ENCODE assay signal across 24 cellular contexts in the genomic region with DNA sequence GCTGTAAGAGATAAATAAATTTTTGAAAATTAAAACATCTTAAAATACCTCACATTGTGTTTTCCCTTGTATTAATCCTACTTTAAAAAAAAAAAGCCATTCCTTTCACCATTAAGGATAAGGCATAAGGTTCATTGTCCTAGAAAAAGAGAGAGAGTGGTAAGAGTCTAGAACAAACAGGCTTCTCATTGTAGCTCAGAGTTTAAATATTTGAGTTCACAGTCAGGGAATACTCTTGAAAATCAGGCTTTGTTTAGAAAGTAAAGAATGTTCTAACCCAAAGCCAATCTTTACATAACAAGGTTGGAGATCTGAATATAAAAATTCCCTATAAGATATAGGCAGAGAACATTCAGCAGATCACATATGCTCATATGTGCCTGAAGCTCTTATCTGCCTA. TPM values are rescaled to one million over a fixed set of nuclear protein-coding genes. Genes with fewer than 3 reads are reported as not detected.
DNase-seq lines count a peak whose midpoint lies in the region; ATAC-seq, FAIRE-seq and TF ChIP-seq lines count a peak whose summit lies in the region.
"Had no signal": no experiment of that assay in that cellular context is flagged by ENCODE, and none has a peak within 500 bp of the region (broad histone marks: within the 10 kb centered on the region; RNA-seq: fewer than 3 reads in every experiment).

No MANE protein-coding gene starts in this region.

- H3K9ac ChIP-seq in IMR-90 (ENCODE audit: low read depth, low read length): no peak overlapping the region
- H3K9ac ChIP-seq: SK-N-SH had no signal

- no peaks in the 10 kb centered on the region; a peak in 1 of 4 replicates for H3K79me1 ChIP-seq in IMR-90 (ENCODE audit: low read depth in 1 of 2, low read length in 2 of 2)

- peak overlapping the region; percentile 62 for H2BK120ac ChIP-seq in IMR-90 (ENCODE audit: low read depth, low read length)

- no TSS peak for BruUV-seq in IMR-90 (replicated peaks; lab: Mats Ljungman, UMichigan)

- H2BK5ac ChIP-seq in IMR-90 (ENCODE audit: low read depth, low read length, poor library complexity, severe bottlenecking): peak overlapping the region; percentile 48

- TF ChIP-seq EP300 in A549 (IDR thresholded peaks at IDR 0.05): no peak

- intact Hi-C loops in IMR-90 (cut with micrococcal nuclease): loop anchor here (5.0 kb wide), 1 partner anchor 502 kb away; the partner anchor contains the start of gene MET
- intact Hi-C loops in uterus (cut with DNase I; ENCODE audit: low total_unique reads): loop anchor here (10.0 kb wide), 2 partner anchors 425 to 645 kb away; no protein-coding TSS in a partner anchor

- POLR2A ChIA-PET in A549 (lab: Yijun Ruan, JAX): no interaction called here
- POLR2A ChIA-PET in IMR-90 (lab: Charles Lee; ENCODE audit: unreplicated experiment): interaction anchor here (0.6 kb wide), 1 partner anchor 342 kb away, joined by 3 read pairs; no protein-coding TSS in a partner anchor

- H2AFZ ChIP-seq in IMR-90 (replicated peaks; ENCODE audit: low read length, poor library complexity): no peak overlapping the region

- H3K4me1 ChIP-seq in A549 (peaks cover 54% of the 10 kb centered on the region), IMR-90 (ENCODE audit: control insufficient read depth, insufficient read depth, low read length) (peaks cover 12% of the 10 kb centered on the region), uterus (no peaks in the 10 kb centered on the region)

- TF ChIP-seq CTCF in A549 (IDR thresholded peaks at IDR 0.05) (no peak), IMR-90 (conservative IDR thresholded peaks at IDR 0.05; ENCODE audit: low read depth, low read length) (no peak), osteocyte (IDR thresholded peaks at IDR 0.05) (no peak), uterus (IDR thresholded peaks at IDR 0.05) (no peak)

- no peak overlapping the region for H3K23ac ChIP-seq in IMR-90 (ENCODE audit: low read depth, low read length)

- FAIRE-seq in A549 (lab: Jason Lieb, UNC): no peak
- FAIRE-seq: D721Med, GM12878, H1, HTR-8/SVneo had no signal

- DNase-seq in A549 (ENCODE audit: low read depth in 1 of 2, low spot score in 1 of 2) (no peak), IMR-90 (peak; percentile 36), iris pigment epithelial cell (ENCODE audit: low read depth) (peak; percentile 38), osteocyte (ENCODE audit: extremely low spot score, unreplicated experiment) (no peak), uterus (no peak)
- no peak for DNase-seq in stimulated activated CD4-positive, alpha-beta T cell treated with anti-CD3 and anti-CD28 coated beads, Interleukin-2, amount 100 ng/mL, for 24 hours
- DNase-seq in central memory CD4-positive, alpha-beta T cell: no peak
- no peak for DNase-seq in NK-92 treated with Interleukin-12 subunit alpha and Interleukin-12 subunit beta, amount 100 ng/mL, for 24 hours (lab: John Stamatoyannopoulos, UW)
- DNase-seq: 8988T, EL, GDM1, HCEC 1CT, KG1, MM.1S, NCI-H2029, NCI-H69, OCI-M1, Peyer's patch, SIG-M5, SK-N-SH had no signal

- ATAC-seq in A549: no peak
- ATAC-seq in IMR-90 (ENCODE audit: low read depth): peak; percentile 35
- ATAC-seq: GM12878 had no signal

- peaks cover 2% of the 10 kb centered on the region for H3K36me3 Mint-ChIP-seq in osteocyte (ENCODE audit: unreplicated experiment)

- H3K4me2 ChIP-seq in A549 (peak overlapping the region; percentile 61; the same call in 2 of the 3 replicates), IMR-90 (ENCODE audit: low read depth, low read length) (no peak overlapping the region; the same call in 1 of the 2 replicates)
- H3K4me2 ChIP-seq: SK-N-SH had no signal

- no peak overlapping the region for H3K4me3 Mint-ChIP-seq in osteocyte (ENCODE audit: unreplicated experiment)

- CTCF ChIA-PET in A549 (lab: Yijun Ruan, JAX) (interaction anchor here (0.9 to 5.9 kb wide), 8 partner anchors 10 to 950 kb away, joined by 3 to 59 read pairs (median 5); no protein-coding TSS in a partner anchor), IMR-90 (lab: Yijun Ruan, JAX) (interaction anchor here (0.8 to 1.8 kb wide), 4 partner anchors 32 to 89 kb away, joined by 3 to 4 read pairs (median 4); no protein-coding TSS in a partner anchor)

- no peaks in the 10 kb centered on the region for H3K27me3 ChIP-seq in IMR-90 (ENCODE audit: control insufficient read depth, insufficient read depth, low read length)
- no peaks in the 10 kb centered on the region for H3K27me3 ChIP-seq in uterus
- H3K27me3 ChIP-seq: Peyer's patch had no signal

- H3K9me3 ChIP-seq in A549 (no peaks in the 10 kb centered on the region), IMR-90 (ENCODE audit: control insufficient read depth, insufficient read depth, low read length) (no peaks in the 10 kb centered on the region), uterus (no peaks in the 10 kb centered on the region)
- H3K9me3 ChIP-seq: Peyer's patch, SK-N-SH had no signal

- no peak overlapping the region for H3K4me3 ChIP-seq in A549
- H3K4me3 ChIP-seq in IMR-90 (ENCODE audit: insufficient read depth, low read depth, low read length): no peak overlapping the region
- no peak overlapping the region for H3K4me3 ChIP-seq in uterus
- H3K4me3 ChIP-seq: GM12878, Peyer's patch had no signal

- dilution Hi-C loops in IMR-90 (cut with HindIII; ENCODE audit: low sequenced_read_pairs, unreplicated experiment): no loop called here

- H3K9me3 Mint-ChIP-seq in osteocyte (ENCODE audit: unreplicated experiment): peaks cover 7% of the 10 kb centered on the region

- H2BK20ac ChIP-seq in IMR-90 (ENCODE audit: low read depth, low read length): peak overlapping the region; percentile 85

- H4K91ac ChIP-seq in IMR-90 (ENCODE audit: insufficient read depth, low read depth, low read length): peak overlapping the region; percentile 61; the same call in 1 of the 2 replicates

- no peaks in the 10 kb centered on the region for H4K20me1 ChIP-seq in IMR-90 (ENCODE audit: insufficient read depth, low read length)

- H3K18ac ChIP-seq in IMR-90 (ENCODE audit: low read depth, low read length): peak overlapping the region; percentile 83; the same call in 1 of the 2 replicates

- H2AK5ac ChIP-seq in IMR-90 (ENCODE audit: low read depth, low read length): peak overlapping the region; percentile 22; the same call in 1 of the 2 replicates

- H3K36me3 ChIP-seq in IMR-90 (ENCODE audit: control insufficient read depth, insufficient read depth, low read length) (no peaks in the 10 kb centered on the region), uterus (no peaks in the 10 kb centered on the region)
- H3K36me3 ChIP-seq: Peyer's patch had no signal

- 0 out of 2 replicates have a peak overlapping the region, but pooled peaks have one; percentile 24 for H3K56ac ChIP-seq in IMR-90 (ENCODE audit: extremely low read depth, insufficient read depth, low read length)

- peaks cover 6% of the 10 kb centered on the region; the same call in 1 of the 2 replicates for H3K9me1 ChIP-seq in IMR-90 (ENCODE audit: insufficient read depth, low read length)

- peak overlapping the region; percentile 24 for H3K14ac ChIP-seq in IMR-90 (replicated peaks; ENCODE audit: low read depth, low read length)

- no peak for TF ChIP-seq RAD21 in A549 (conservative IDR thresholded peaks at IDR 0.05 in 1 of 2, IDR thresholded peaks at IDR 0.05 in 1 of 2)
- no peak for TF ChIP-seq RAD21 in IMR-90 (IDR thresholded peaks at IDR 0.05; ENCODE audit: low read length)

- H2AK9ac ChIP-seq in IMR-90 (replicated peaks; ENCODE audit: low read depth, low read length, poor library complexity): no peak overlapping the region

- peak overlapping the region; percentile 20 for H3K27ac Mint-ChIP-seq in osteocyte (ENCODE audit: unreplicated experiment)

- in situ Hi-C loops in IMR-90 (cut with MboI; ENCODE audit: low sequenced_read_pairs): loop anchor here (10.0 kb wide), 3 partner anchors 355 to 645 kb away; partner anchors contain the start of gene CAV1

- no peak for TF ChIP-seq POLR2A in A549 (IDR thresholded peaks at IDR 0.05; ENCODE audit: low read length)
- TF ChIP-seq POLR2A in IMR-90 (IDR thresholded peaks at IDR 0.05; ENCODE audit: low read depth, low read length): no peak
- no peak for TF ChIP-seq POLR2A in uterus (IDR thresholded peaks at IDR 0.05)

- peak overlapping the region; percentile 65 for H3K4ac ChIP-seq in IMR-90 (ENCODE audit: low read depth, low read length)

- 0 out of 6 replicates have a peak overlapping the region, but pooled peaks of 1 of the 2 experiments have one; percentile 25 for H3K27ac ChIP-seq in A549
- H3K27ac ChIP-seq in IMR-90 (ENCODE audit: insufficient read depth, low read length): no peak overlapping the region
- H3K27ac ChIP-seq in uterus: no peak overlapping the region
- H3K27ac ChIP-seq: Peyer's patch had no signal

- peaks cover 32% of the 10 kb centered on the region for H3K4me1 Mint-ChIP-seq in osteocyte (ENCODE audit: unreplicated experiment)

- 0 out of 3 replicates have a peak overlapping the region, but pooled peaks have one; percentile 87 for H2BK15ac ChIP-seq in IMR-90 (ENCODE audit: low read depth, low read length)

- H4K5ac ChIP-seq in IMR-90 (ENCODE audit: low read depth, low read length): peak overlapping the region; percentile 1; the same call in 1 of the 2 replicates

- H3K27me3 Mint-ChIP-seq in osteocyte (ENCODE audit: unreplicated experiment): no peaks in the 10 kb centered on the region

- 0 out of 4 replicates have a peak overlapping the region, but pooled peaks of 1 of the 2 experiments have one; percentile 61 for H4K8ac ChIP-seq in IMR-90 (ENCODE audit: low read depth in 2 of 2, low read length in 2 of 2)

TF ChIP-seq in A549, 52 proteins besides CTCF, POLR2A, EP300 and RAD21 (continues in another document):
- TF ChIP-seq CBX2 (IDR thresholded peaks at IDR 0.05; ENCODE audit: borderline replicate concordance, low read depth): no peak

TF ChIP-seq in IMR-90, 13 proteins besides CTCF, POLR2A, EP300 and RAD21 (continues in another document):
- no peak for TF ChIP-seq CEBPB (IDR thresholded peaks at IDR 0.05; ENCODE audit: low read depth, low read length)
- no peak for TF ChIP-seq USF2 (IDR thresholded peaks at IDR 0.05; ENCODE audit: low read depth, low read length)

RNA-seq across cellular contexts. Expression of gene TES, which starts 40.2 kb away (rescaled TPM):
- polyA plus RNA-seq in A549 (2011; rRNA removed) (127 and 134 TPM in 2 replicates), A549 (2017; fragmentation: RNase III; extraction: RNeasy Plus Mini Kit Qiagen cat#74134 plus additional on column Dnase treatment) (43.0 to 46.6 TPM (median 45.9 TPM) in 3 replicates), IMR-90 (2012; rRNA removed) (49.7 and 54.0 TPM in 2 replicates)
- polyA plus RNA-seq in A549 (2012; cell fraction: cytosol; rRNA removed): 33.6 and 33.9 TPM in 2 replicates
- polyA plus RNA-seq in A549 (2012; cell fraction: nucleus; rRNA removed): 45.5 and 65.3 TPM in 2 replicates
- 74.8 and 76.6 TPM in 2 replicates for polyA minus RNA-seq in A549 (2011; rRNA and poly(A)+ RNA removed)
- total RNA-seq in IMR-90 (2012; rRNA removed) (83.3 and 91.9 TPM in 2 replicates), osteocyte (228 and 232 TPM in 2 replicates), uterus (100 to 1,000 TPM; 115 to 189 (median 146) TPM)
- 20.3 and 32.9 TPM in 2 replicates for polyA plus RNA-seq in IMR-90 (2012; cell fraction: cytosol; rRNA removed)
- polyA plus RNA-seq in IMR-90 (2012; cell fraction: nucleus; rRNA removed; ENCODE audit: low replicate concordance): 17.8 and 73.1 TPM in 2 replicates

Comparison
In these comparisons a context has a peak if more than half of its experiments do, and no peak if none do; other contexts are left out.
1. DNase-seq: peak in IMR-90 (single experiment) and iris pigment epithelial cell (single experiment); none in A549 (0 of 2), osteocyte (single experiment), stimulated activated CD4-positive, alpha-beta T cell treated with anti-CD3 and anti-CD28 coated beads, Interleukin-2, amount 100 ng/mL, for 24 hours (0 of 2), central memory CD4-positive, alpha-beta T cell (single experiment), uterus (0 of 2) and NK-92 treated with Interleukin-12 subunit alpha and Interleukin-12 subunit beta, amount 100 ng/mL, for 24 hours (single experiment).